Comparison of ENCODE assay signal across 28 cellular contexts in the genomic region with DNA sequence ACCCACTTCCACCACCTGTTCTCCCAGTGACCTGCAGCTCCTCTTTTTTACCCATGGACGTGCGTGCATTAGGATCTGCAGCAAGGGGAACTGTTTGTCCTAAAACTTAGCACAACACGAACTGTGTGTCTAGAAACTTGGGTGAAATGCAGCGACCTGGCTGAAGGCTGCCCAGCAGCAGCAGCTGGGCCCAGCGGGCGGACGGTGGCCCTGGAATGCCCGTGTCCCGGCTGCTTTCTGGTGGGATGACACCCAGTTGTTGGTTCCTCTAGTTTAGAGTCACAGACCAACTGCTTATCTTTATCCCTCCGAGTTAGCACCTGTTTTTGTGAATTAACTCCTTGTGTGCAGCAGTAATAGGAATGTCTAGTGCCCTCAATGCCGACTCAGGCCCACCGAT.
"Had no signal": no experiment of that assay in that cellular context is flagged by ENCODE, and none has a peak within 500 bp of the region (broad histone marks: within the 10 kb centered on the region; RNA-seq: fewer than 3 reads in every experiment).

No MANE protein-coding gene starts in this region.

- H3K27me3 Mint-ChIP-seq: dendritic cell treated with granulocyte-macrophage colony-stimulating factor and Interleukin-4, amounts not matched to agents 40 ng/mL and 50 ng/mL, for 4 days; memory B cell; stimulated activated naive CD8-positive, alpha-beta T cell treated with anti-CD3 and anti-CD28 coated beads, Interleukin-15, Interleukin-2, amounts not matched to agents 100 ng/mL and 50 ng/mL, for 24 hours had no signal

- H3K4me3 Mint-ChIP-seq: dendritic cell treated with granulocyte-macrophage colony-stimulating factor and Interleukin-4, amounts not matched to agents 40 ng/mL and 50 ng/mL, for 4 days; endodermal cell; memory B cell; natural killer cell; stimulated activated naive B cell treated with anti-CD40 and anti-IgM and Interleukin-4, amounts not matched to agents 10 μg/mL and 1 μg/mL and 100 μg/mL, for 72 hours; stimulated activated naive CD8-positive, alpha-beta T cell treated with anti-CD3 and anti-CD28 coated beads, Interleukin-15, Interleukin-2, amounts not matched to agents 100 ng/mL and 50 ng/mL, for 24 hours had no signal

- H3K36me3 Mint-ChIP-seq: memory B cell; natural killer cell; stimulated activated naive B cell treated with anti-CD40 and anti-IgM and Interleukin-4, amounts not matched to agents 10 μg/mL and 1 μg/mL and 100 μg/mL, for 72 hours had no signal

- H3K4me3 ChIP-seq: colonic mucosa, esophagus muscularis mucosa, heart right ventricle, lung, prostate gland, right atrium auricular region, skin epidermis, tibial nerve, upper lobe of right lung, uterus had no signal

- H3K27me3 ChIP-seq: colonic mucosa, esophagus muscularis mucosa, right atrium auricular region, tibial nerve, upper lobe of right lung, uterus had no signal

- H3K9me3 ChIP-seq: colonic mucosa, esophagus muscularis mucosa, heart right ventricle, prostate gland, right atrium auricular region, thoracic aorta, tibial nerve, upper lobe of right lung, uterus had no signal

- H3K79me2 ChIP-seq: parathyroid adenoma had no signal

- H3K9ac ChIP-seq: parathyroid adenoma had no signal

- H3K4me1 ChIP-seq: colonic mucosa, prostate gland, right atrium auricular region, upper lobe of right lung, uterus had no signal

- H3K9me3 Mint-ChIP-seq: dendritic cell treated with granulocyte-macrophage colony-stimulating factor and Interleukin-4, amounts not matched to agents 40 ng/mL and 50 ng/mL, for 4 days; endodermal cell; memory B cell; natural killer cell; stimulated activated naive CD8-positive, alpha-beta T cell treated with anti-CD3 and anti-CD28 coated beads, Interleukin-15, Interleukin-2, amounts not matched to agents 100 ng/mL and 50 ng/mL, for 24 hours had no signal

- H3K27ac ChIP-seq: colonic mucosa, heart right ventricle, parathyroid adenoma, prostate gland, right atrium auricular region, skin epidermis, thoracic aorta, tibial nerve, upper lobe of right lung, uterus had no signal

- H3K4me1 Mint-ChIP-seq: endodermal cell; memory B cell; natural killer cell; stimulated activated naive B cell treated with anti-CD40 and anti-IgM and Interleukin-4, amounts not matched to agents 10 μg/mL and 1 μg/mL and 100 μg/mL, for 72 hours had no signal

- H3K27ac Mint-ChIP-seq: dendritic cell treated with granulocyte-macrophage colony-stimulating factor and Interleukin-4, amounts not matched to agents 40 ng/mL and 50 ng/mL, for 4 days; endodermal cell; memory B cell; natural killer cell; stimulated activated naive B cell treated with anti-CD40 and anti-IgM and Interleukin-4, amounts not matched to agents 10 μg/mL and 1 μg/mL and 100 μg/mL, for 72 hours; stimulated activated naive CD8-positive, alpha-beta T cell treated with anti-CD3 and anti-CD28 coated beads, Interleukin-15, Interleukin-2, amounts not matched to agents 100 ng/mL and 50 ng/mL, for 24 hours had no signal

- H2AFZ ChIP-seq: parathyroid adenoma had no signal

- FAIRE-seq: islet of Langerhans had no signal

- H3K36me3 ChIP-seq: colonic mucosa, esophagus muscularis mucosa, heart right ventricle, prostate gland, right atrium auricular region, thoracic aorta, tibial nerve, upper lobe of right lung, uterus had no signal

- DNase-seq: colonic mucosa; effector CD8-positive, alpha-beta T cell; endodermal cell; foreskin melanocyte; glutamatergic neuron; heart right ventricle; hippocampal formation; kidney glomerular epithelial cell; left colon; left ventricle myocardium superior; natural killer cell; stimulated activated CD4-positive, alpha-beta T cell treated with anti-CD3 and anti-CD28 coated beads, Interleukin-15, amount 100 ng/mL, for 24 hours; stimulated activated CD4-positive, alpha-beta T cell treated with anti-CD3 and anti-CD28 coated beads, Interleukin-2, amount 100 ng/mL, for 48 hours; stimulated activated naive B cell treated with anti-CD40 and anti-IgM and Interleukin-4, amounts not matched to agents 10 μg/mL and 1 μg/mL and 100 μg/mL, for 72 hours; uterus had no signal
